1 cellular context compared by ENCODE assay signal in genomic region chr2:37619230-37619956, GRCh38.
TF ChIP-seq lines count a peak whose summit lies in the region.

No MANE protein-coding gene starts in this region.

TF ChIP-seq in IMR-90, 13 proteins besides CTCF, POLR2A, EP300 and RAD21:
- TF ChIP-seq USF2 (IDR thresholded peaks at IDR 0.05; ENCODE audit: low read depth, low read length), result no peak
- TF ChIP-seq MXI1 (IDR thresholded peaks at IDR 0.05; ENCODE audit: borderline replicate concordance, low read depth, low read length), result no peak
- no peak for TF ChIP-seq SMC3 (IDR thresholded peaks at IDR 0.05; ENCODE audit: low read depth, low read length)
- TF ChIP-seq ELK1 (IDR thresholded peaks at IDR 0.05; ENCODE audit: borderline replicate concordance, low read depth, low read length), result no peak
- no peak for TF ChIP-seq MAZ (IDR thresholded peaks at IDR 0.05; ENCODE audit: borderline replicate concordance, low read depth, low read length)
- TF ChIP-seq MAFK (IDR thresholded peaks at IDR 0.05; ENCODE audit: low read depth, low read length), result no peak
- no peak for TF ChIP-seq CEBPB (IDR thresholded peaks at IDR 0.05; ENCODE audit: low read depth, low read length)
- TF ChIP-seq BHLHE40 (IDR thresholded peaks at IDR 0.05; ENCODE audit: low read depth, low read length), result no peak
- TF ChIP-seq CHD1 (IDR thresholded peaks at IDR 0.05; ENCODE audit: low read depth, low read length), result no peak
- no peak for TF ChIP-seq RCOR1 (IDR thresholded peaks at IDR 0.05; ENCODE audit: insufficient replicate concordance, low read length)
- TF ChIP-seq NFE2L2 (IDR thresholded peaks at IDR 0.05; ENCODE audit: low read depth, low read length), result no peak
- no peak for TF ChIP-seq RFX5 (IDR thresholded peaks at IDR 0.05; ENCODE audit: low read depth, low read length)
- TF ChIP-seq FOS (IDR thresholded peaks at IDR 0.05; ENCODE audit: low read depth, low read length), result no peak
